In genomic region chr14:106879241-106879640, GRCh38 we compare ENCODE assay signal across 8 cellular contexts.
DNase-seq lines count a peak whose midpoint lies in the region; ATAC-seq and TF ChIP-seq lines count a peak whose summit lies in the region.

No MANE protein-coding gene starts in this region.

- H3K4me3 ChIP-seq in SJCRH30, result no peak overlapping the region
- no peak overlapping the region for H3K4me3 ChIP-seq in brain microvascular endothelial cell (ENCODE audit: low read depth, low read length)
- no peak overlapping the region for H3K4me3 ChIP-seq in ascending aorta
- H3K4me3 ChIP-seq in foreskin fibroblast (ENCODE audit: low read depth in 1 of 2, low read length in 2 of 2), result no peak overlapping the region

- H3K27ac ChIP-seq in SJCRH30 (no peak overlapping the region), brain microvascular endothelial cell (no peak overlapping the region), ascending aorta (no peak overlapping the region)

- TF ChIP-seq CTCF in GM10248 (IDR thresholded peaks at IDR 0.05; ENCODE audit: control extremely low read depth, extremely low read depth, low read depth, missing control alignments) (peak; percentile 93), brain microvascular endothelial cell (IDR thresholded peaks at IDR 0.05; ENCODE audit: low read depth, low read length, missing control alignments) (peak; percentile 39), ascending aorta (IDR thresholded peaks at IDR 0.05) (peak in 1 of 3 experiments; percentile 10), foreskin fibroblast (IDR thresholded peaks at IDR 0.05; ENCODE audit: low read depth, low read length) (no peak)

- ATAC-seq in HG03135 (IDR thresholded peaks at IDR 0.05; ENCODE audit: unreplicated experiment), result peak; percentile 61

- POLR2A ChIA-PET in GM10248 (lab: Yijun Ruan, JAX), result no interaction called here

- in situ Hi-C loops in brain microvascular endothelial cell (cut with HindIII; ENCODE audit: low pct_ligation_motif_present, low sequenced_read_pairs), result no loop called here

- intact Hi-C loops in ascending aorta (cut with DNase I), result no loop called here

- H3K4me1 ChIP-seq in SJCRH30, result no peaks in the 10 kb centered on the region
- H3K4me1 ChIP-seq in ascending aorta, result no peaks in the 10 kb centered on the region

- H3K27me3 ChIP-seq in SJCRH30, result no peaks in the 10 kb centered on the region
- H3K27me3 ChIP-seq in brain microvascular endothelial cell (replicated peaks), result no peaks in the 10 kb centered on the region
- H3K27me3 ChIP-seq in ascending aorta, result no peaks in the 10 kb centered on the region

- DNase-seq in GM10248 (ENCODE audit: extremely low spot score) (peak; percentile 67), SJCRH30 (peak; percentile 76 to 77), brain microvascular endothelial cell (no peak), NCI-H774 (lab: John Stamatoyannopoulos, UW) (no peak), ascending aorta (ENCODE audit: low spot score in 2 of 2) (no peak), foreskin fibroblast (no peak)
- peak; percentile 37 for DNase-seq in stimulated activated CD4-positive, alpha-beta T cell treated with anti-CD3 and anti-CD28 coated beads, Interleukin-4, amount 100 ng/mL, for 1 hour

- H3K36me3 ChIP-seq in SJCRH30, result no peaks in the 10 kb centered on the region
- H3K36me3 ChIP-seq in brain microvascular endothelial cell (replicated peaks), result no peaks in the 10 kb centered on the region
- no peaks in the 10 kb centered on the region for H3K36me3 ChIP-seq in ascending aorta

- H3K9me3 ChIP-seq in SJCRH30 (replicated peaks), result no peaks in the 10 kb centered on the region
- H3K9me3 ChIP-seq in ascending aorta, result no peaks in the 10 kb centered on the region

- CTCF ChIA-PET in GM10248 (lab: Yijun Ruan, JAX), result interaction anchor here (0.9 to 11.1 kb wide), 10 partner anchors 9 to 65 kb away, joined by 3 to 227 read pairs (median 4); no protein-coding TSS in a partner anchor

Comparison
In these comparisons a context has a peak if more than half of its experiments do, and no peak if none do; other contexts are left out.
1. DNase-seq: peak in GM10248 (single experiment), SJCRH30 (2 of 2) and stimulated activated CD4-positive, alpha-beta T cell treated with anti-CD3 and anti-CD28 coated beads, Interleukin-4, amount 100 ng/mL, for 1 hour (single experiment); none in brain microvascular endothelial cell (single experiment), NCI-H774 (single experiment), ascending aorta (0 of 2) and foreskin fibroblast (0 of 2).